Comparison of ENCODE assay signal across 8 cellular contexts in the genomic region with DNA sequence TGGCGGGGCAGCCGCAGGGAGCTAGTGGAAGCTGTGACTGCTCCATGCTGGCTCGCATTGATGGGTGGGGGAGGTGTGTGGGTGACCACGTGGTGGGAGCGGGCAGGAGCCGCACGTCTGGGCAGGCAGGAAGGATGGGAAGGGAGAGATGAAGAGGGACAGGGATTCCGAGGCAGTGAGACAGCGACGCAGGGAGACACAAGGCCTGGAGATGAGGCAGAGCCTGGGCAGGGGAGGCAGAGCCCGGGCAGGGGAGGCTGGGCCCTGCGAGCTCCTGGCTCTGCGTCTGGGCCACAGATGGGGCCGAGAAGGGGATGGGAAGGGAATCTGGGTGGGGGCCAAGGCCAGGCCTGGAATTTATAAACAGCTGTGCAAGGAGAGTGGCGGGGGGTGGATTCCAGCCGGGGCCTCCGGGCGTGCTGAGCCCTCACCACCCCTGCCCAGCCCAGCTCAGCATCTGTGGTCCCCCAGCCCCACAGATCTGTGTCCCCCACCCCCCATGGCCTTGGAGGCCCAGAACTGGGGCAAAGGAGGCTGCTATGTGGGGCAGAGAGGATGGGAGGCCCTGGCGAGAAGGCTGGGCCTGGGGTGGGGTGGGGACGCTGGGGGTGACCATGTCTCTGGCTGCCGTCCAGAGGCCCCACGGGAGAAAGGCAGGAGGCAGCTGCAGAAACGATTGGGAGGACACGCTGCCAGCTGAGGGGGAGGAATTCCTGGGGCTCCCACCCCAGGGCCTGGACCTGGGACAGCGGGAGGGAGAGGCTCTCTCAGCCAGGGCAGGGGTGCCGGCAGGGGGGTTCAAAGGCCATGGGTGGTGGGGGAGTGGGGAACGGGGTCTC. TPM values are rescaled to one million over a fixed set of nuclear protein-coding genes. Genes with fewer than 3 reads are reported as not detected.
DNase-seq lines count a peak whose midpoint lies in the region; ATAC-seq and TF ChIP-seq lines count a peak whose summit lies in the region.

No MANE protein-coding gene starts in this region.

- TF ChIP-seq CTCF in cardiac fibroblast (IDR thresholded peaks at IDR 0.05; ENCODE audit: low read depth, low read length) = no peak
- TF ChIP-seq CTCF in suprapubic skin (IDR thresholded peaks at IDR 0.05) = no peak

- H3K4me1 ChIP-seq in HUES6 (ENCODE audit: control insufficient read depth, insufficient read depth, low read length) = peaks cover 8% of the 10 kb centered on the region; the same call in 1 of the 2 replicates
- peaks cover 80% of the 10 kb centered on the region for H3K4me1 ChIP-seq in suprapubic skin
- H3K4me1 ChIP-seq in HAP-1 = peaks cover 5% of the 10 kb centered on the region

- in situ Hi-C loops in HAP-1 (cut with MboI; ENCODE audit: low sequenced_read_pairs) = no loop called here

- no peak for TF ChIP-seq EP300 in suprapubic skin (IDR thresholded peaks at IDR 0.05)

- H3K27me3 ChIP-seq in HUES6 (ENCODE audit: control insufficient read depth, insufficient read depth, low read length) (no peaks in the 10 kb centered on the region), suprapubic skin (no peaks in the 10 kb centered on the region), HAP-1 (ENCODE audit: low read depth) (no peaks in the 10 kb centered on the region)

- 24% methylated on average over 21 of the region's 27 CpGs for WGBS in suprapubic skin

- TF ChIP-seq POLR2A in suprapubic skin (IDR thresholded peaks at IDR 0.05) = no peak

- H3K4me3 ChIP-seq in HUES6 (ENCODE audit: low read depth, low read length) (no peak overlapping the region), cardiac fibroblast (replicated peaks in 1 of 2; ENCODE audit: low read depth in 2 of 2, low read length in 2 of 2) (peak overlapping the region; percentile 28 to 38), suprapubic skin (peak overlapping the region; percentile 23), HAP-1 (no peak overlapping the region)

- H3K9ac ChIP-seq in HUES6 (ENCODE audit: low read length) = peak overlapping the region; percentile 12

- ATAC-seq in GM19324 (IDR thresholded peaks at IDR 0.05; ENCODE audit: low FRiP score, unreplicated experiment) = no peak

- peak overlapping the region; percentile 12; the same call in 1 of the 2 replicates for H3K27ac ChIP-seq in HUES6 (ENCODE audit: low read depth, low read length)
- H3K27ac ChIP-seq in suprapubic skin = peak overlapping the region; percentile 85

- DNase-seq in cardiac fibroblast (ENCODE audit: low read depth in 2 of 2) = peak; percentile 97 to 98
- peak; percentile 77 for DNase-seq in left kidney (ENCODE audit: low read depth, low spot score)
- DNase-seq in suprapubic skin (ENCODE audit: low spot score in 2 of 2) = peak; percentile 93 to 95
- DNase-seq in NCI-H2029 treated with DMSO at 0.1 percent for 48 hours (lab: John Stamatoyannopoulos, UW) = no peak
- DNase-seq in HAP-1 (ENCODE audit: low spot score in 2 of 2) = no peak
- DNase-seq in activated T-cell treated with anti-CD3 and anti-CD28 coated beads, Interleukin-2, amount 50 U/mL, for 1 hour = no peak

- H3K36me3 ChIP-seq in HUES6 (ENCODE audit: control insufficient read depth, insufficient read depth, low read length) = peaks cover 12% of the 10 kb centered on the region; the same call in 1 of the 2 replicates
- peaks cover 15% of the 10 kb centered on the region for H3K36me3 ChIP-seq in suprapubic skin
- no peaks in the 10 kb centered on the region for H3K36me3 ChIP-seq in HAP-1 (replicated peaks)

- H3K9me3 ChIP-seq in HUES6 (ENCODE audit: control insufficient read depth, insufficient read depth, low read depth, low read length) = peaks cover 7% of the 10 kb centered on the region
- no peaks in the 10 kb centered on the region for H3K9me3 ChIP-seq in suprapubic skin
- peaks cover 2% of the 10 kb centered on the region; the same call in 1 of the 2 replicates for H3K9me3 ChIP-seq in HAP-1

RNA-seq across cellular contexts. Expression of a gene that starts 6.0 kb away (rescaled TPM):
- total RNA-seq in suprapubic skin = 10 to 100 TPM; 48.5 to 84.7 (median 70.5) TPM

RNA-seq across cellular contexts. Expression of a gene that starts 26.1 kb away (rescaled TPM):
- total RNA-seq in suprapubic skin = 100 to 1,000 TPM; 329 to 412 (median 356) TPM

RNA-seq across cellular contexts. Expression of a gene that starts 59.2 kb away (rescaled TPM):
- 100 to 1,000 TPM; 351 to 679 (median 517) TPM for total RNA-seq in suprapubic skin

Comparison
In these comparisons a context has a peak if more than half of its experiments do, and no peak if none do; other contexts are left out.
1. H3K4me3 ChIP-seq: peak in cardiac fibroblast (2 of 2) and suprapubic skin (single experiment); none in HUES6 (single experiment) and HAP-1 (single experiment).
2. DNase-seq: peak in cardiac fibroblast (2 of 2), left kidney (single experiment) and suprapubic skin (2 of 2); none in NCI-H2029 treated with DMSO at 0.1 percent for 48 hours (single experiment), HAP-1 (0 of 2) and activated T-cell treated with anti-CD3 and anti-CD28 coated beads, Interleukin-2, amount 50 U/mL, for 1 hour (single experiment).